ENCODE assay signal across 14 cellular contexts in the genomic region with DNA sequence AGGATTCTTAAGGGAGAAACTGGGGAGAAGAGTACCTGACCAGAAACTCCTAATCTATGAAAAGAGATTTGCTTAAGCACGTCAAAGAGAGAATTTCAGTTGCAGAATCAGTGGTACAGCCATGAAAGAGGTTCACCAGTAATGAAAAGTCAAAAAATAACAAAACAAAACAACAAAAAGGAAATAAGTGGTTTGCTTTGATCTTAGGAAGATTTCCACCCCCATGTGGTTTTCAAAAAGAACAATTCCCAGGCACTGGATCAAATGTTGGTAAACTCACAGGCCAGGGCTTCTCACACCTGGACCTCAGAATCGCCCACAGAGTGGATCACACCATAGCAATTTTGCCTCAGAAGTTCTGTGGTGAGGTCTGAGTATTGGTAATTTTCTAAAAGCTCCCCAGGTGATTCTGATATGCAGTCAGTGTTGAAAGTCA.
DNase-seq lines count a peak whose midpoint lies in the region; ATAC-seq lines count a peak whose summit lies in the region.
"Had no signal": no experiment of that assay in that cellular context is flagged by ENCODE, and none has a peak within 500 bp of the region (broad histone marks: within the 10 kb centered on the region; RNA-seq: fewer than 3 reads in every experiment).

No MANE protein-coding gene starts in this region.

- no peaks in the 10 kb centered on the region for H3K27me3 ChIP-seq in Karpas-422 (ENCODE audit: low read length)
- H3K27me3 ChIP-seq: heart right ventricle had no signal

- no peaks in the 10 kb centered on the region for H3K79me2 ChIP-seq in Karpas-422 (ENCODE audit: low read length)

- H3K9me2 ChIP-seq in Karpas-422 (replicated peaks; ENCODE audit: insufficient read depth, low read length) = no peaks in the 10 kb centered on the region

- no peak overlapping the region for H3K4me3 Mint-ChIP-seq in activated T-cell treated with anti-CD3 and anti-CD28 coated beads, Interleukin-2, amount 50 U/mL, for 72 hours
- H3K4me3 Mint-ChIP-seq in stimulated activated effector memory CD8-positive, alpha-beta T cell treated with anti-CD3 and anti-CD28 coated beads, Interleukin-12 subunit alpha, Interleukin-12 subunit beta, amount 100 ng/mL, for 72 hours = no peak overlapping the region
- H3K4me3 Mint-ChIP-seq: activated naive CD8-positive, alpha-beta T cell treated with anti-CD3 and anti-CD28 coated beads for 36 hours had no signal

- H3K4me2 ChIP-seq in Karpas-422 (ENCODE audit: low read depth, low read length, poor library complexity, severe bottlenecking) = no peak overlapping the region

- no peak overlapping the region for H2AFZ ChIP-seq in Karpas-422 (ENCODE audit: low read length)

- no peaks in the 10 kb centered on the region for H3K9me3 ChIP-seq in Karpas-422 (ENCODE audit: low read length)
- H3K9me3 ChIP-seq: heart right ventricle had no signal

- no peaks in the 10 kb centered on the region for H3K27me3 Mint-ChIP-seq in activated T-cell treated with anti-CD3 and anti-CD28 coated beads, Interleukin-2, amount 50 U/mL, for 72 hours (ENCODE audit: low read depth)
- H3K27me3 Mint-ChIP-seq: activated naive CD8-positive, alpha-beta T cell treated with anti-CD3 and anti-CD28 coated beads for 36 hours had no signal

- peaks cover 21% of the 10 kb centered on the region for H3K4me1 Mint-ChIP-seq in activated T-cell treated with anti-CD3 and anti-CD28 coated beads, Interleukin-2, amount 50 U/mL, for 72 hours (ENCODE audit: low read depth)
- H3K4me1 Mint-ChIP-seq in stimulated activated effector memory CD8-positive, alpha-beta T cell treated with anti-CD3 and anti-CD28 coated beads, Interleukin-12 subunit alpha, Interleukin-12 subunit beta, amount 100 ng/mL, for 72 hours = peaks cover 8% of the 10 kb centered on the region

- H3K36me3 Mint-ChIP-seq in activated T-cell treated with anti-CD3 and anti-CD28 coated beads, Interleukin-2, amount 50 U/mL, for 72 hours (ENCODE audit: insufficient read depth in 2 of 2) = peaks cover 4 to 9% of the 10 kb centered on the region in 2 donors
- H3K36me3 Mint-ChIP-seq in stimulated activated effector memory CD8-positive, alpha-beta T cell treated with anti-CD3 and anti-CD28 coated beads, Interleukin-12 subunit alpha, Interleukin-12 subunit beta, amount 100 ng/mL, for 72 hours = peaks cover 66% of the 10 kb centered on the region

- peaks cover 12% of the 10 kb centered on the region for H3K4me1 ChIP-seq in Karpas-422 (ENCODE audit: low read length)

- H3K36me3 ChIP-seq in Karpas-422 (ENCODE audit: insufficient read depth, low read length) = no peaks in the 10 kb centered on the region
- H3K36me3 ChIP-seq: WERI-Rb-1 had no signal

- H3K4me3 ChIP-seq in Karpas-422 (ENCODE audit: low read length) = no peak overlapping the region
- H3K4me3 ChIP-seq: heart right ventricle had no signal

- DNase-seq in activated T-cell treated with anti-CD3 and anti-CD28 coated beads, Interleukin-2, amount 50 U/mL, for 72 hours = peak; percentile 12 to 14
- DNase-seq in activated T-cell treated with anti-CD3 and anti-CD28 coated beads for 4 hours (no peak), activated gamma-delta T cell (lab: John Stamatoyannopoulos, UW) (no peak), Karpas-422 (no peak), ureter (ENCODE audit: low spot score) (no peak)
- DNase-seq in stimulated activated effector memory CD8-positive, alpha-beta T cell treated with anti-CD3 and anti-CD28 coated beads, Interleukin-12 subunit alpha, Interleukin-12 subunit beta, amount 100 ng/mL, for 72 hours (ENCODE audit: low spot score in 2 of 2) = no peak
- DNase-seq: activated naive CD8-positive, alpha-beta T cell treated with anti-CD3 and anti-CD28 coated beads for 36 hours; effector memory CD4-positive, alpha-beta T cell; heart right ventricle; NCI-H1694; WERI-Rb-1 had no signal

- H3K9me3 Mint-ChIP-seq in activated T-cell treated with anti-CD3 and anti-CD28 coated beads, Interleukin-2, amount 50 U/mL, for 72 hours = no peaks in the 10 kb centered on the region
- no peaks in the 10 kb centered on the region for H3K9me3 Mint-ChIP-seq in stimulated activated effector memory CD8-positive, alpha-beta T cell treated with anti-CD3 and anti-CD28 coated beads, Interleukin-12 subunit alpha, Interleukin-12 subunit beta, amount 100 ng/mL, for 72 hours
- H3K9me3 Mint-ChIP-seq: activated naive CD8-positive, alpha-beta T cell treated with anti-CD3 and anti-CD28 coated beads for 36 hours had no signal

- peak; percentile 59 to 80 for ATAC-seq in activated T-cell treated with anti-CD3 and anti-CD28 coated beads, Interleukin-2, amount 50 U/mL, for 72 hours (replicated peaks in 1 of 2)
- ATAC-seq in GM21717 (IDR thresholded peaks at IDR 0.05; ENCODE audit: unreplicated experiment) (peak; percentile 79), HG03159 (IDR thresholded peaks at IDR 0.05; ENCODE audit: unreplicated experiment) (peak; percentile 68)
- ATAC-seq in stimulated activated effector memory CD8-positive, alpha-beta T cell treated with anti-CD3 and anti-CD28 coated beads, Interleukin-12 subunit alpha, Interleukin-12 subunit beta, amount 100 ng/mL, for 72 hours = peak; percentile 56
- ATAC-seq: heart right ventricle had no signal

- no peak overlapping the region for H3K27ac Mint-ChIP-seq in activated T-cell treated with anti-CD3 and anti-CD28 coated beads, Interleukin-2, amount 50 U/mL, for 72 hours
- H3K27ac Mint-ChIP-seq in stimulated activated effector memory CD8-positive, alpha-beta T cell treated with anti-CD3 and anti-CD28 coated beads, Interleukin-12 subunit alpha, Interleukin-12 subunit beta, amount 100 ng/mL, for 72 hours = no peak overlapping the region
- H3K27ac Mint-ChIP-seq: activated naive CD8-positive, alpha-beta T cell treated with anti-CD3 and anti-CD28 coated beads for 36 hours had no signal

- no peak overlapping the region for H3K27ac ChIP-seq in Karpas-422 (ENCODE audit: low read length)
- H3K27ac ChIP-seq: heart right ventricle, HL-60, WERI-Rb-1 had no signal

- H3K9ac ChIP-seq in Karpas-422 (ENCODE audit: low read length) = no peak overlapping the region

- H4K20me1 ChIP-seq in Karpas-422 (ENCODE audit: insufficient read depth, low read depth, low read length) = no peaks in the 10 kb centered on the region

Comparison
In these comparisons a context has a peak if more than half of its experiments do, and no peak if none do; other contexts are left out.
1. DNase-seq: peak in activated T-cell treated with anti-CD3 and anti-CD28 coated beads, Interleukin-2, amount 50 U/mL, for 72 hours (2 of 2); none in activated T-cell treated with anti-CD3 and anti-CD28 coated beads for 4 hours (single experiment), stimulated activated effector memory CD8-positive, alpha-beta T cell treated with anti-CD3 and anti-CD28 coated beads, Interleukin-12 subunit alpha, Interleukin-12 subunit beta, amount 100 ng/mL, for 72 hours (0 of 2), activated gamma-delta T cell (single experiment), Karpas-422 (single experiment) and ureter (single experiment).
2. Peak in every context shown above with its lines, with median percentiles within 50 percentile points of each other: ATAC-seq.